In genomic region chr20:16119909-16120308, GRCh38 we compare ENCODE assay signal across 1 cellular context.
TF ChIP-seq lines count a peak whose summit lies in the region.

No MANE protein-coding gene starts in this region.

TF ChIP-seq in HepG2, 621 proteins besides CTCF, POLR2A, EP300 and RAD21 (continued from another document):
- TF ChIP-seq ZBTB21 (CRISPR knock-in tag; IDR thresholded peaks at IDR 0.05) (no peak), THAP9 (CRISPR knock-in tag; IDR thresholded peaks at IDR 0.05; ENCODE audit: borderline replicate concordance) (no peak), ZNF710 (CRISPR knock-in tag; IDR thresholded peaks at IDR 0.05; ENCODE audit: borderline replicate concordance) (no peak), ZNF44 (CRISPR knock-in tag; IDR thresholded peaks at IDR 0.05) (no peak), TARDBP (CRISPR knock-in tag; IDR thresholded peaks at IDR 0.05) (no peak; the same call in 1 of the 2 replicates), SALL2 (CRISPR knock-in tag; IDR thresholded peaks at IDR 0.05) (no peak), ZFP62 (CRISPR knock-in tag; IDR thresholded peaks at IDR 0.05) (no peak)
